Comparison of ENCODE assay signal across 9 cellular contexts in genomic region chr18:57747809-57748680, GRCh38. TPM values are rescaled to one million over a fixed set of nuclear protein-coding genes. Genes with fewer than 3 reads are reported as not detected.
DNase-seq lines count a peak whose midpoint lies in the region; ATAC-seq and TF ChIP-seq lines count a peak whose summit lies in the region.
"Had no signal": no experiment of that assay in that cellular context is flagged by ENCODE, and none has a peak within 500 bp of the region (broad histone marks: within the 10 kb centered on the region; RNA-seq: fewer than 3 reads in every experiment).

No MANE protein-coding gene starts in this region.

- intact Hi-C loops in aorta (cut with DNase I), result loop anchor here (2.0 to 5.0 kb wide), 2 partner anchors 15 to 44 kb away; no protein-coding TSS in a partner anchor

- 74 to 82% methylated on average over 5 of the region's 5 CpGs for WGBS in gastroesophageal sphincter (ENCODE audit: low coverage in 1 of 2), 2 donors
- WGBS in aorta, 2 donors, result 68 to 70% methylated on average over 5 of the region's 5 CpGs

- ATAC-seq in gastroesophageal sphincter (no peak), aorta (ENCODE audit: low FRiP score) (no peak)

- no peak for TF ChIP-seq EP300 in gastroesophageal sphincter (IDR thresholded peaks at IDR 0.05)

- H3K36me3 ChIP-seq in gastroesophageal sphincter (no peaks in the 10 kb centered on the region), aorta (ENCODE audit: control insufficient read depth in 1 of 2, insufficient read depth in 2 of 2, low read length in 1 of 2) (no peaks in the 10 kb centered on the region)

- DNase-seq in NOMO-1 treated with DMSO at 0.1 percent for 48 hours (lab: John Stamatoyannopoulos, UW; ENCODE audit: unreplicated experiment), result peak; percentile 6
- no peak for DNase-seq in NOMO-1 treated with dmso at 0.1 percent for 144 hours (lab: John Stamatoyannopoulos, UW; ENCODE audit: unreplicated experiment)
- DNase-seq in NCI-H1417 (lab: John Stamatoyannopoulos, UW), result peak in 2 of 3 experiments; percentile 69 to 78
- DNase-seq in aorta, result no peak
- DNase-seq in germinal center (ENCODE audit: low spot score), result no peak
- DNase-seq in hypothalamus (lab: John Stamatoyannopoulos, UW), result no peak
- no peak for DNase-seq in DMS79 treated with DMSO at 0.1 percent for 48 hours (lab: John Stamatoyannopoulos, UW)

- H3K9me3 ChIP-seq in gastroesophageal sphincter (no peaks in the 10 kb centered on the region), aorta (ENCODE audit: control insufficient read depth, low read length) (no peaks in the 10 kb centered on the region)

- no peaks in the 10 kb centered on the region for H3K27me3 ChIP-seq in gastroesophageal sphincter
- no peaks in the 10 kb centered on the region for H3K27me3 ChIP-seq in aorta (ENCODE audit: control insufficient read depth in 1 of 2, insufficient read depth in 2 of 2, low read length in 1 of 2)

- H3K4me3 ChIP-seq in gastroesophageal sphincter (no peak overlapping the region), aorta (ENCODE audit: low read length in 2 of 2) (no peak overlapping the region)

- no peak for TF ChIP-seq POLR2A in gastroesophageal sphincter (IDR thresholded peaks at IDR 0.05)

- peaks cover 0 to 69% (median 15%) of the 10 kb centered on the region in 3 donors for H3K4me1 ChIP-seq in gastroesophageal sphincter
- peaks cover 7 to 24% of the 10 kb centered on the region in 2 donors for H3K4me1 ChIP-seq in aorta (ENCODE audit: control insufficient read depth in 1 of 2, insufficient read depth in 2 of 2, low read length in 2 of 2)

- H3K27ac ChIP-seq in gastroesophageal sphincter (peak overlapping the region in 3 of 4 donors; percentile 39 to 44 (median 39)), aorta (ENCODE audit: low read depth in 1 of 2, low read length in 2 of 2) (peak overlapping the region; percentile 22 to 33)

- no peak for TF ChIP-seq CTCF in gastroesophageal sphincter (IDR thresholded peaks at IDR 0.05)

RNA-seq across cellular contexts. Expression of gene ATP8B1, which starts 55.1 kb away (rescaled TPM):
- total RNA-seq in gastroesophageal sphincter (10 to 100 TPM; 17.4 to 26.2 (median 23.4) TPM), aorta (100 to 1,000 TPM in 1 of 2 donors, 10 to 100 TPM in 1; 76.5 to 101 TPM)
- 10 to 100 TPM; 11.6 to 33.1 TPM for polyA plus RNA-seq in aorta
- total RNA-seq: T-helper 2 cell treated with Interferon-gamma antibody and Interleukin-4, amounts not matched to agents 100 ng/mL and 5 ng/mL, for 36 hours had no signal

Comparison
In these comparisons a context has a peak if more than half of its experiments do, and no peak if none do; other contexts are left out.
1. DNase-seq: peak in NOMO-1 treated with DMSO at 0.1 percent for 48 hours (single experiment) and NCI-H1417 (2 of 3); none in NOMO-1 treated with dmso at 0.1 percent for 144 hours (single experiment), aorta (0 of 2), germinal center (single experiment), hypothalamus (0 of 51) and DMS79 treated with DMSO at 0.1 percent for 48 hours (single experiment).